8 cellular contexts compared by ENCODE assay signal in the genomic region with DNA sequence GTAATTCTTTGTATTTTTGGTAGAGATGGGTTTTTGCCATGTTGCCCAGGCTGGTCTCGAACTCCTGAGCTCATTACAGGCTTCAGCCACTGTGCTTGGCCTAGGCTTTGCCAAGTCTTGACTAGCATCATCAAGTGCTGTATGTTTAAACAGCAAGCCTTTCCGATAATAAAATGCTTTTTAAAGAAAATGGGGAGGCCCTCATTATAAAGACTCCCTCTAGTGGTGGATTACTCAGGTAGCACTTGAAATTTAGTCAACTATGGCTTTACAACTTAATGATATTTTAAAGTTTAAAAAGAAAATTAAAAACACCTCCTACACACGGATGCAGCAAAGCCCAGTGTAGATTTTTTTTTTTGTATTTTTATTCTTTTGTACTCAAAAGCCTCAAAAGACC.
DNase-seq lines count a peak whose midpoint lies in the region; ATAC-seq and TF ChIP-seq lines count a peak whose summit lies in the region.

No MANE protein-coding gene starts in this region.

- H3K4me3 ChIP-seq in WERI-Rb-1 (ENCODE audit: low read depth, low read length) (no peak overlapping the region), suprapubic skin (no peak overlapping the region), right atrium auricular region (no peak overlapping the region)

- no peaks in the 10 kb centered on the region for H3K36me3 Mint-ChIP-seq in CD4-positive, alpha-beta T cell (ENCODE audit: low read depth)

- H3K4me1 Mint-ChIP-seq in CD4-positive, alpha-beta T cell (ENCODE audit: low read depth): no peaks in the 10 kb centered on the region

- DNase-seq in CD4-positive, alpha-beta T cell: no peak
- DNase-seq in WERI-Rb-1 (no peak), left lobe of liver (ENCODE audit: low spot score) (no peak), suprapubic skin (ENCODE audit: low spot score in 2 of 2) (no peak), right atrium auricular region (ENCODE audit: low spot score) (no peak), activated gamma-delta T cell (lab: John Stamatoyannopoulos, UW) (no peak)

- H3K27me3 ChIP-seq in CD4-positive, alpha-beta T cell (ENCODE audit: control insufficient read depth, insufficient read depth, low read length): no peaks in the 10 kb centered on the region
- no peaks in the 10 kb centered on the region for H3K27me3 ChIP-seq in WERI-Rb-1 (ENCODE audit: insufficient read depth, low read depth, severe bottlenecking)
- no peaks in the 10 kb centered on the region for H3K27me3 ChIP-seq in suprapubic skin
- H3K27me3 ChIP-seq in right atrium auricular region: no peaks in the 10 kb centered on the region

- no peak overlapping the region for H3K4me3 Mint-ChIP-seq in CD4-positive, alpha-beta T cell

- H3K9me3 ChIP-seq in CD4-positive, alpha-beta T cell (ENCODE audit: control insufficient read depth, low read length): no peaks in the 10 kb centered on the region
- H3K9me3 ChIP-seq in WERI-Rb-1 (ENCODE audit: severe bottlenecking): no peaks in the 10 kb centered on the region
- H3K9me3 ChIP-seq in suprapubic skin: no peaks in the 10 kb centered on the region
- H3K9me3 ChIP-seq in right atrium auricular region: no peaks in the 10 kb centered on the region

- peak; percentile 65 for TF ChIP-seq CTCF in CD4-positive, alpha-beta T cell (IDR thresholded peaks at IDR 0.05)
- TF ChIP-seq CTCF in WERI-Rb-1 (IDR thresholded peaks at IDR 0.05; ENCODE audit: low read depth, low read length) (peak; percentile 33; the same call in 1 of the 2 replicates), suprapubic skin (IDR thresholded peaks at IDR 0.05) (peak in 1 of 2 donors; percentile 44), right atrium auricular region (IDR thresholded peaks at IDR 0.05) (peak in 1 of 2 donors; percentile 61)

- H3K9me3 Mint-ChIP-seq in CD4-positive, alpha-beta T cell: no peaks in the 10 kb centered on the region

- 51% methylated on average over 3 of the region's 3 CpGs for WGBS in suprapubic skin

- no peak overlapping the region for H3K27ac ChIP-seq in CD4-positive, alpha-beta T cell (ENCODE audit: low read depth, low read length)
- no peak overlapping the region for H3K27ac ChIP-seq in WERI-Rb-1
- no peak overlapping the region for H3K27ac ChIP-seq in suprapubic skin
- H3K27ac ChIP-seq in right atrium auricular region: no peak overlapping the region

- H3K36me3 ChIP-seq in WERI-Rb-1: no peaks in the 10 kb centered on the region
- no peaks in the 10 kb centered on the region for H3K36me3 ChIP-seq in suprapubic skin
- H3K36me3 ChIP-seq in right atrium auricular region: no peaks in the 10 kb centered on the region

- peaks cover 12% of the 10 kb centered on the region for H3K4me1 ChIP-seq in suprapubic skin
- no peaks in the 10 kb centered on the region for H3K4me1 ChIP-seq in right atrium auricular region

- no peak overlapping the region for H3K27ac Mint-ChIP-seq in CD4-positive, alpha-beta T cell

- peaks cover 13% of the 10 kb centered on the region for H3K27me3 Mint-ChIP-seq in CD4-positive, alpha-beta T cell

- intact Hi-C loops in CD4-positive, alpha-beta T cell (cut with DNase I, micrococcal nuclease): no loop called here

- ATAC-seq in CD4-positive, alpha-beta T cell (ENCODE audit: poor library complexity): no peak
- ATAC-seq in HG03159 (IDR thresholded peaks at IDR 0.05; ENCODE audit: unreplicated experiment) (peak; percentile 64), left lobe of liver (peak; percentile 57), HG03378 (IDR thresholded peaks at IDR 0.05; ENCODE audit: unreplicated experiment) (no peak)

- POLR2A ChIA-PET in CD4-positive, alpha-beta T cell (lab: Charles Lee): no interaction called here

- TF ChIP-seq EP300 in suprapubic skin (IDR thresholded peaks at IDR 0.05): no peak

- no peak for TF ChIP-seq POLR2A in suprapubic skin (IDR thresholded peaks at IDR 0.05)

- CTCF ChIA-PET in CD4-positive, alpha-beta T cell (lab: Charles Lee): interaction anchor here (1.7 kb wide), 1 partner anchor 9 kb away, joined by 4 read pairs; no protein-coding TSS in a partner anchor

Comparison
In these comparisons a context has a peak if more than half of its experiments do, and no peak if none do; other contexts are left out.
1. ATAC-seq: peak in HG03159 (single experiment) and left lobe of liver (single experiment); none in CD4-positive, alpha-beta T cell (single experiment) and HG03378 (single experiment).